In the genomic region with DNA sequence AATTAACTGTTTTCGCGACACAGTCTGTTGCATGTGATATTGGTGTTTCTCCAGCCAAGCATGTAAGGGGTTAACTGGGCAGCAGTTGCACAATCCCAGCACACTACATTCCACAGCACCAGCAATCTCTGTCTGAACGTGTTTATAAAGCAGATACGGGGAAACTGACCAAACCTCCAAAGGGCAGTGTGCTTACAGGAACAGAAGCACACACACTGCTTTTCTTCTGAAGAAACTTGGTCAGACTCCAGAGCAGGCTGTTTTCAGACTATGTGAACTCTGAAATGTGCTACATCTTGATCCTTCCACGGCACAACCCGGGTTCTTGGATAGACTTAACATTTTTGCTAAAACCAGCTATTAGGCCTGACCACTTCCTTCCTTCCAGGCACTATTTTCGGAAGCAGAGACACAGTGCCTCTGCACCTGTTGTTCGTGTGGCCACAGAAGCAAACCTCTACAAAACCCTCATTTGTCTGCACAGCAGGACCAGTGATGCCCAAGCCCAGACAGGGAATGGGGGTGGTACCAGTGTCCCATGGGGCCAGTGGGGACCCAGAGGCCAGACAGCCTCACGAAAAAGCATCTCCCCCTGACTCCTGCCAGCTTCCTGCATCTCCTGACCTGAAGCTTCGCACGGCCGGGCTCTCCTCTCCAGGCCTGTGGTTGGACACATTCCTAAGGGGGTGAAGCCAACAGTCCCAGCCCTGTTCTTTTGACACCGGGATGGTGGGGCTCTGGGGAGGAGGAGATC, we compare ENCODE assay signal across 9 cellular contexts.
DNase-seq lines count a peak whose midpoint lies in the region; ATAC-seq, FAIRE-seq and TF ChIP-seq lines count a peak whose summit lies in the region.
"Had no signal": no experiment of that assay in that cellular context is flagged by ENCODE, and none has a peak within 500 bp of the region (broad histone marks: within the 10 kb centered on the region; RNA-seq: fewer than 3 reads in every experiment).

No MANE protein-coding gene starts in this region.

- ATAC-seq in GM19035 (IDR thresholded peaks at IDR 0.05; ENCODE audit: unreplicated experiment), result peak; percentile 81
- peak; percentile 67 for ATAC-seq in HG03103 (IDR thresholded peaks at IDR 0.05; ENCODE audit: low read depth, unreplicated experiment)
- ATAC-seq in natural killer cell treated with Interleukin-12 subunit alpha and Interleukin-12 subunit beta and Interleukin-15 and Interleukin-18, amount 100 ng/mL, for 72 hours, result peak; percentile 71 to 72

- H3K9ac ChIP-seq in BLaER1 treated with 17β-estradiol and CSF1 and Interleukin-3, amounts not matched to agents 10 nM and 100 nM, result peak overlapping the region; percentile 0 to 87 (median 73); a peak in 20 of 22 replicates
- H3K9ac ChIP-seq in endodermal cell (ENCODE audit: extremely low read depth, low read length, poor library complexity, severe bottlenecking), result no peak overlapping the region

- peaks cover 56% of the 10 kb centered on the region for H3K4me1 Mint-ChIP-seq in endodermal cell
- peaks cover 36 to 46% of the 10 kb centered on the region in 2 donors for H3K4me1 Mint-ChIP-seq in natural killer cell treated with Interleukin-12 subunit alpha and Interleukin-12 subunit beta and Interleukin-15 and Interleukin-18, amount 100 ng/mL, for 72 hours (ENCODE audit: low read depth in 2 of 2)

- H3K4me3 ChIP-seq in BLaER1 treated with 17β-estradiol and CSF1 and Interleukin-3, amounts not matched to agents 10 nM and 100 nM, result peak overlapping the region; percentile 25 to 54 (median 48); a peak in 19 of 20 replicates
- H3K4me3 ChIP-seq in endodermal cell (ENCODE audit: low read length), result no peak overlapping the region

- FAIRE-seq in D721Med (lab: Jason Lieb, UNC), result no peak

- H3K36me3 ChIP-seq in BLaER1 treated with 17β-estradiol and CSF1 and Interleukin-3, amounts not matched to agents 10 nM and 100 nM, result peaks cover 14 to 30% (median 25%) of the 10 kb centered on the region in 11 experiments
- H3K36me3 ChIP-seq in endodermal cell (ENCODE audit: control insufficient read depth, insufficient read depth, low read length), result peaks cover 9% of the 10 kb centered on the region

- H3K27ac Mint-ChIP-seq in endodermal cell, result peak overlapping the region; percentile 61
- H3K27ac Mint-ChIP-seq in natural killer cell treated with Interleukin-12 subunit alpha and Interleukin-12 subunit beta and Interleukin-15 and Interleukin-18, amount 100 ng/mL, for 72 hours, result peak overlapping the region; percentile 65 to 80

- peaks cover 82 to 93% (median 89%) of the 10 kb centered on the region in 10 experiments for H3K4me1 ChIP-seq in BLaER1 treated with 17β-estradiol and CSF1 and Interleukin-3, amounts not matched to agents 10 nM and 100 nM
- peaks cover 23% of the 10 kb centered on the region for H3K4me1 ChIP-seq in endodermal cell (ENCODE audit: control insufficient read depth, insufficient read depth, low read length)

- H3K9me3 ChIP-seq in BLaER1 treated with 17β-estradiol and CSF1 and Interleukin-3, amounts not matched to agents 10 nM and 100 nM (replicated peaks in 1 of 11), result peaks cover 16 to 23% (median 18%) of the 10 kb centered on the region in 11 experiments
- H3K9me3 ChIP-seq in endodermal cell (ENCODE audit: control insufficient read depth, low read length), result no peaks in the 10 kb centered on the region

- TF ChIP-seq CTCF in endodermal cell (conservative IDR thresholded peaks at IDR 0.05) (no peak), D721Med (IDR thresholded peaks at IDR 0.05; ENCODE audit: insufficient read depth, missing control alignments) (no peak)

- H3K4me2 ChIP-seq in BLaER1 treated with 17β-estradiol and CSF1 and Interleukin-3, amounts not matched to agents 10 nM and 100 nM, result peak overlapping the region; percentile 71 to 99 (median 93)

- H3K36me3 Mint-ChIP-seq in endodermal cell (ENCODE audit: low read depth), result peaks cover 19% of the 10 kb centered on the region
- peaks cover 16% of the 10 kb centered on the region for H3K36me3 Mint-ChIP-seq in natural killer cell treated with Interleukin-12 subunit alpha and Interleukin-12 subunit beta and Interleukin-15 and Interleukin-18, amount 100 ng/mL, for 72 hours

- H4K20me1 ChIP-seq in BLaER1 treated with 17β-estradiol and CSF1 and Interleukin-3, amounts not matched to agents 10 nM and 100 nM, result peaks cover 0 to 3% (median 0%) of the 10 kb centered on the region in 11 experiments; a peak in 1 of 22 replicates

- no peaks in the 10 kb centered on the region for H3K9me3 Mint-ChIP-seq in endodermal cell
- H3K9me3 Mint-ChIP-seq in natural killer cell treated with Interleukin-12 subunit alpha and Interleukin-12 subunit beta and Interleukin-15 and Interleukin-18, amount 100 ng/mL, for 72 hours, result no peaks in the 10 kb centered on the region

- DNase-seq in RPMI7951 (ENCODE audit: low read depth), result peak; percentile 78
- DNase-seq in endodermal cell, result peak; percentile 49
- no peak for DNase-seq in natural killer cell treated with Interleukin-12 subunit alpha and Interleukin-12 subunit beta and Interleukin-15 and Interleukin-18, amount 100 ng/mL, for 72 hours (ENCODE audit: low spot score)
- no peak for DNase-seq in D721Med (ENCODE audit: insufficient read length, low spot score)
- DNase-seq in posterior cingulate gyrus, result no peak

- 74 to 80% methylated on average over 7 to 13 of the region's 13 CpGs for WGBS in endodermal cell (ENCODE audit: insufficient coverage in 1 of 2, insufficient read length in 1 of 2), 2 experiments

- no peaks in the 10 kb centered on the region for H3K27me3 Mint-ChIP-seq in endodermal cell (ENCODE audit: insufficient read depth)
- no peaks in the 10 kb centered on the region for H3K27me3 Mint-ChIP-seq in natural killer cell treated with Interleukin-12 subunit alpha and Interleukin-12 subunit beta and Interleukin-15 and Interleukin-18, amount 100 ng/mL, for 72 hours

- H3K27ac ChIP-seq in BLaER1 treated with 17β-estradiol and CSF1 and Interleukin-3, amounts not matched to agents 10 nM and 100 nM, result peak overlapping the region; percentile 8 to 98 (median 87); a peak in 21 of 22 replicates
- H3K27ac ChIP-seq in endodermal cell (ENCODE audit: low read depth, low read length), result no peak overlapping the region
- H3K27ac ChIP-seq: VCaP had no signal

- H3K27me3 ChIP-seq in BLaER1 treated with 17β-estradiol and CSF1 and Interleukin-3, amounts not matched to agents 10 nM and 100 nM, result no peaks in the 10 kb centered on the region
- H3K27me3 ChIP-seq in endodermal cell (ENCODE audit: control insufficient read depth, insufficient read depth, low read length, poor library complexity, severe bottlenecking), result no peaks in the 10 kb centered on the region

- H3K4me3 Mint-ChIP-seq in endodermal cell, result no peak overlapping the region
- peak overlapping the region; percentile 62 for H3K4me3 Mint-ChIP-seq in natural killer cell treated with Interleukin-12 subunit alpha and Interleukin-12 subunit beta and Interleukin-15 and Interleukin-18, amount 100 ng/mL, for 72 hours

- intact Hi-C loops in posterior cingulate gyrus (cut with DNase I), result loop anchor here (10.0 kb wide), 2 partner anchors 91 to 119 kb away; a partner anchor contains a TSS

Comparison
In these comparisons a context has a peak if more than half of its experiments do, and no peak if none do; other contexts are left out.
1. DNase-seq: peak in RPMI7951 (single experiment) and endodermal cell (single experiment); none in natural killer cell treated with Interleukin-12 subunit alpha and Interleukin-12 subunit beta and Interleukin-15 and Interleukin-18, amount 100 ng/mL, for 72 hours (single experiment), D721Med (single experiment) and posterior cingulate gyrus (0 of 10).
2. Peak in every context shown above with its lines, with median percentiles within 50 percentile points of each other: ATAC-seq.